ENCODE assay signal across 8 cellular contexts in genomic region chr1:244836135-244836521, GRCh38. TPM values are rescaled to one million over a fixed set of nuclear protein-coding genes. Genes with fewer than 3 reads are reported as not detected.
DNase-seq lines count a peak whose midpoint lies in the region; ATAC-seq and TF ChIP-seq lines count a peak whose summit lies in the region.

No MANE protein-coding gene starts in this region.

- no peaks in the 10 kb centered on the region for H3K9me3 Mint-ChIP-seq in activated T-cell treated with anti-CD3 and anti-CD28 coated beads, Interleukin-2, amount 50 U/mL, for 72 hours
- peaks cover 18% of the 10 kb centered on the region for H3K9me3 Mint-ChIP-seq in glutamatergic neuron (ENCODE audit: unreplicated experiment)

- DNase-seq in SIG-M5 treated with dmso at 0.1 percent for 504 hours (lab: John Stamatoyannopoulos, UW; ENCODE audit: unreplicated experiment) (peak; percentile 66), SIG-M5 (lab: John Stamatoyannopoulos, UW) (no peak), LHCN-M2 (ENCODE audit: low read depth) (peak; percentile 28), glutamatergic neuron (no peak), psoas muscle (no peak)
- DNase-seq in activated T-cell treated with anti-CD3 and anti-CD28 coated beads, Interleukin-2, amount 50 U/mL, for 72 hours: no peak

- no peaks in the 10 kb centered on the region for H3K27me3 ChIP-seq in psoas muscle (ENCODE audit: insufficient read depth in 3 of 3, low read length in 2 of 3)

- H3K36me3 Mint-ChIP-seq in activated T-cell treated with anti-CD3 and anti-CD28 coated beads, Interleukin-2, amount 50 U/mL, for 72 hours (ENCODE audit: insufficient read depth in 2 of 2): peaks cover 15 to 23% of the 10 kb centered on the region in 2 donors
- no peaks in the 10 kb centered on the region for H3K36me3 Mint-ChIP-seq in glutamatergic neuron (ENCODE audit: unreplicated experiment)

- no peak for ATAC-seq in activated T-cell treated with anti-CD3 and anti-CD28 coated beads, Interleukin-2, amount 50 U/mL, for 72 hours (replicated peaks in 1 of 2)
- peak; percentile 10 to 29 (median 20) for ATAC-seq in psoas muscle
- no peak for ATAC-seq in GM21381 (IDR thresholded peaks at IDR 0.05; ENCODE audit: unreplicated experiment)
- ATAC-seq in HG03045 (IDR thresholded peaks at IDR 0.05; ENCODE audit: unreplicated experiment): no peak

- H3K4me1 ChIP-seq in psoas muscle: peaks cover 44% of the 10 kb centered on the region

- peaks cover 68% of the 10 kb centered on the region for H3K4me1 Mint-ChIP-seq in activated T-cell treated with anti-CD3 and anti-CD28 coated beads, Interleukin-2, amount 50 U/mL, for 72 hours (ENCODE audit: low read depth)
- peaks cover 21% of the 10 kb centered on the region for H3K4me1 Mint-ChIP-seq in glutamatergic neuron (ENCODE audit: low read depth, unreplicated experiment)

- no peaks in the 10 kb centered on the region for H3K9me3 ChIP-seq in psoas muscle

- no peaks in the 10 kb centered on the region for H3K27me3 Mint-ChIP-seq in activated T-cell treated with anti-CD3 and anti-CD28 coated beads, Interleukin-2, amount 50 U/mL, for 72 hours (ENCODE audit: low read depth)
- H3K27me3 Mint-ChIP-seq in glutamatergic neuron (ENCODE audit: unreplicated experiment): peaks cover 13% of the 10 kb centered on the region

- H3K4me3 ChIP-seq in psoas muscle: peak overlapping the region; percentile 89

- H3K27ac ChIP-seq in psoas muscle: peak overlapping the region; percentile 97

- intact Hi-C loops in psoas muscle (cut with DNase I): no loop called here

- TF ChIP-seq CTCF in glutamatergic neuron (IDR thresholded peaks at IDR 0.05; ENCODE audit: partially characterized antibody, unreplicated experiment): no peak
- TF ChIP-seq CTCF in psoas muscle (IDR thresholded peaks at IDR 0.05): no peak

- H3K4me3 Mint-ChIP-seq in activated T-cell treated with anti-CD3 and anti-CD28 coated beads, Interleukin-2, amount 50 U/mL, for 72 hours: peak overlapping the region; percentile 92 to 96
- peak overlapping the region; percentile 98 for H3K4me3 Mint-ChIP-seq in glutamatergic neuron (ENCODE audit: unreplicated experiment)

- peak overlapping the region; percentile 98 for H3K27ac Mint-ChIP-seq in activated T-cell treated with anti-CD3 and anti-CD28 coated beads, Interleukin-2, amount 50 U/mL, for 72 hours
- peak overlapping the region; percentile 94 for H3K27ac Mint-ChIP-seq in glutamatergic neuron (ENCODE audit: unreplicated experiment)

- H3K36me3 ChIP-seq in psoas muscle (ENCODE audit: insufficient read depth in 1 of 2, low read depth in 1 of 2): peaks cover 0 to 22% of the 10 kb centered on the region in 2 donors

- 1 to 2% (median 1%) methylated on average over 7 of the region's 7 CpGs for WGBS in psoas muscle, 3 donors

RNA-seq across cellular contexts. Expression of gene COX20, which starts 0.7 kb away (rescaled TPM):
- total RNA-seq in LHCN-M2 (2014; rRNA removed) (54.7 and 56.8 TPM in 2 replicates), glutamatergic neuron (ENCODE audit: unreplicated experiment) (35.3 TPM), psoas muscle (10 to 100 TPM; 22.6 to 35.8 (median 33.4) TPM)
- polyA plus RNA-seq in LHCN-M2 (2012): 71.7 TPM
- total RNA-seq in activated T-cell treated with anti-CD3 and anti-CD28 coated beads, Interleukin-2, amount 50 U/mL, for 72 hours: 10 to 100 TPM in 1 of 2 donors, 1 to 10 TPM in 1; 9.8 to 12.1 TPM
- polyA plus RNA-seq in psoas muscle: 10 to 100 TPM; 53.3 to 76.8 (median 53.5) TPM

RNA-seq across cellular contexts. Expression of gene HNRNPU, which starts 28.2 kb away (rescaled TPM):
- total RNA-seq in LHCN-M2 (2014; rRNA removed): 377 and 407 TPM in 2 replicates
- polyA plus RNA-seq in LHCN-M2 (2012): 282 TPM
- 100 to 1,000 TPM; 310 to 319 TPM for total RNA-seq in activated T-cell treated with anti-CD3 and anti-CD28 coated beads, Interleukin-2, amount 50 U/mL, for 72 hours
- total RNA-seq in glutamatergic neuron (ENCODE audit: unreplicated experiment): 427 TPM
- total RNA-seq in psoas muscle: 100 to 1,000 TPM; 163 to 262 (median 202) TPM
- polyA plus RNA-seq in psoas muscle: 100 to 1,000 TPM; 110 to 186 (median 139) TPM

Comparison
In these comparisons a context has a peak if more than half of its experiments do, and no peak if none do; other contexts are left out.
1. DNase-seq: peak in SIG-M5 treated with dmso at 0.1 percent for 504 hours (single experiment) and LHCN-M2 (single experiment); none in SIG-M5 (single experiment), activated T-cell treated with anti-CD3 and anti-CD28 coated beads, Interleukin-2, amount 50 U/mL, for 72 hours (0 of 2), glutamatergic neuron (single experiment) and psoas muscle (0 of 2).
2. ATAC-seq: peak in psoas muscle (4 of 4); none in activated T-cell treated with anti-CD3 and anti-CD28 coated beads, Interleukin-2, amount 50 U/mL, for 72 hours (0 of 2), GM21381 (single experiment) and HG03045 (single experiment).